In genomic region chr9:137432687-137433348, GRCh38 we compare ENCODE assay signal across 22 cellular contexts. TPM values are rescaled to one million over a fixed set of nuclear protein-coding genes. Genes with fewer than 3 reads are reported as not detected.
"Had no signal": no experiment of that assay in that cellular context is flagged by ENCODE, and none has a peak within 500 bp of the region (broad histone marks: within the 10 kb centered on the region; RNA-seq: fewer than 3 reads in every experiment).

No MANE protein-coding gene starts in this region.

- FAIRE-seq: endothelial cell of umbilical vein, small intestine had no signal

- H3K27me3 Mint-ChIP-seq: activated CD8-positive, alpha-beta T cell treated with anti-CD3 and anti-CD28 coated beads for 36 hours; T-helper 17 cell had no signal

- H3K27ac Mint-ChIP-seq: activated B cell treated with CpG ODN at 0.5 μM for 24 hours; activated CD8-positive, alpha-beta T cell treated with anti-CD3 and anti-CD28 coated beads for 36 hours; activated naive CD4-positive, alpha-beta T cell treated with anti-CD3 and anti-CD28 coated beads, Interleukin-2, amount 50 U/mL, for 72 hours; activated T-cell treated with anti-CD3 and anti-CD28 coated beads, Interleukin-2, amount 50 U/mL, for 72 hours; T-helper 17 cell had no signal

- H3K4me3 Mint-ChIP-seq: activated B cell treated with CpG ODN at 0.5 μM for 24 hours; activated CD8-positive, alpha-beta T cell treated with anti-CD3 and anti-CD28 coated beads for 36 hours; activated T-cell treated with anti-CD3 and anti-CD28 coated beads, Interleukin-2, amount 50 U/mL, for 72 hours; neural crest cell; T-helper 17 cell had no signal

- ATAC-seq: activated CD8-positive, alpha-beta T cell treated with anti-CD3 and anti-CD28 coated beads for 36 hours; activated naive CD4-positive, alpha-beta T cell treated with anti-CD3 and anti-CD28 coated beads, Interleukin-2, amount 50 U/mL, for 72 hours; activated T-cell treated with anti-CD3 and anti-CD28 coated beads, Interleukin-2, amount 50 U/mL, for 72 hours; body of pancreas; stimulated activated naive CD8-positive, alpha-beta T cell treated with anti-CD3 and anti-CD28 coated beads, Interleukin-15, Interleukin-2, amounts not matched to agents 100 U/mL and 50 U/mL, for 24 hours; T-helper 17 cell had no signal

- H3K36me3 ChIP-seq: esophagus squamous epithelium, transverse colon had no signal

- H3K9me3 Mint-ChIP-seq: activated B cell treated with CpG ODN at 0.5 μM for 24 hours; activated CD8-positive, alpha-beta T cell treated with anti-CD3 and anti-CD28 coated beads for 36 hours; activated naive CD4-positive, alpha-beta T cell treated with anti-CD3 and anti-CD28 coated beads, Interleukin-2, amount 50 U/mL, for 72 hours; activated T-cell treated with anti-CD3 and anti-CD28 coated beads, Interleukin-2, amount 50 U/mL, for 72 hours; neural crest cell had no signal

- H3K4me1 Mint-ChIP-seq: neural crest cell, T-helper 17 cell had no signal

- H3K36me3 Mint-ChIP-seq: activated naive CD4-positive, alpha-beta T cell treated with anti-CD3 and anti-CD28 coated beads, Interleukin-2, amount 50 U/mL, for 72 hours had no signal

- H3K4me3 ChIP-seq: body of pancreas, esophagus squamous epithelium, transverse colon had no signal

- H3K27me3 ChIP-seq: body of pancreas, transverse colon had no signal

- H3K27ac ChIP-seq: body of pancreas, esophagus squamous epithelium, transverse colon had no signal

- H3K9me3 ChIP-seq: body of pancreas, esophagus squamous epithelium, transverse colon had no signal

- DNase-seq: activated B cell treated with CpG ODN at 0.5 μM for 24 hours; activated CD4-positive, alpha-beta T cell treated with anti-CD3 and anti-CD28 coated beads for 48 hours; activated CD8-positive, alpha-beta T cell treated with anti-CD3 and anti-CD28 coated beads for 36 hours; activated gamma-delta T cell; activated T-cell treated with anti-CD3 and anti-CD28 coated beads, Interleukin-2, amount 50 U/mL, for 72 hours; central memory CD4-positive, alpha-beta T cell; cortex of kidney; effector CD4-positive, alpha-beta T cell; esophagus squamous epithelium; glutamatergic neuron; midbrain; small intestine; stimulated activated CD4-positive, alpha-beta T cell treated with anti-CD3 and anti-CD28 coated beads, Interleukin-4, amount 100 ng/mL, for 4 hours; stimulated activated CD8-positive, alpha-beta memory T cell treated with anti-CD3 and anti-CD28 coated beads, Interleukin-4, amount 100 ng/mL, for 48 hours; stimulated activated naive CD8-positive, alpha-beta T cell treated with anti-CD3 and anti-CD28 coated beads, Interleukin-15, Interleukin-2, amounts not matched to agents 100 U/mL and 50 U/mL, for 24 hours; transverse colon had no signal

RNA-seq across cellular contexts. Expression of gene ENTPD8, which starts 8.3 kb away (rescaled TPM):
- total RNA-seq: activated B cell treated with CpG ODN at 0.5 μM for 24 hours; activated CD8-positive, alpha-beta T cell treated with anti-CD3 and anti-CD28 coated beads for 36 hours; activated naive CD4-positive, alpha-beta T cell treated with anti-CD3 and anti-CD28 coated beads, Interleukin-2, amount 50 U/mL, for 72 hours; activated T-cell treated with anti-CD3 and anti-CD28 coated beads, Interleukin-2, amount 50 U/mL, for 72 hours; esophagus squamous epithelium; T-helper 17 cell had no signal

RNA-seq across cellular contexts. Expression of gene NOXA1, which starts 9.6 kb away (rescaled TPM):
- total RNA-seq: fibroblast of villous mesenchyme had no signal
